ENCODE assay signal across 27 cellular contexts in genomic region chr11:134761361-134761760, GRCh38.
DNase-seq lines count a peak whose midpoint lies in the region; ATAC-seq, FAIRE-seq and TF ChIP-seq lines count a peak whose summit lies in the region.
"Had no signal": no experiment of that assay in that cellular context is flagged by ENCODE, and none has a peak within 500 bp of the region (broad histone marks: within the 10 kb centered on the region; RNA-seq: fewer than 3 reads in every experiment).

No MANE protein-coding gene starts in this region.

- ATAC-seq in lung (ENCODE audit: insufficient read depth, low FRiP score) = no peak
- no peak for ATAC-seq in GM19395 (IDR thresholded peaks at IDR 0.05; ENCODE audit: unreplicated experiment)
- no peak for ATAC-seq in HG02571 (IDR thresholded peaks at IDR 0.05; ENCODE audit: unreplicated experiment)

- intact Hi-C loops in activated T-helper 2 cell treated with anti-CD3 and anti-CD28 coated beads, Interferon-gamma antibody, Interleukin-2, Interleukin-4, amounts not matched to agents 10 μg/mL and 5 μg/mL and 100 μg/mL, durations not matched to agents 14 hours and 24 hours and 36 hours (cut with micrococcal nuclease) = no loop called here

- H3K27me3 ChIP-seq in lung (ENCODE audit: control insufficient read depth, insufficient read depth) = no peaks in the 10 kb centered on the region

- no peak for TF ChIP-seq POLR2A in H54 (IDR thresholded peaks at IDR 0.05; ENCODE audit: low read depth, low read length)

- no peaks in the 10 kb centered on the region for H3K36me3 ChIP-seq in lung (ENCODE audit: control insufficient read depth in 2 of 2, insufficient read depth in 2 of 2, low read length in 2 of 2)
- H3K36me3 ChIP-seq: HAP-1, heart right ventricle, prostate gland had no signal

- 81 to 84% methylated on average over 12 of the region's 12 CpGs for WGBS in lung, 2 donors

- peak; percentile 26 for DNase-seq in DMS 273 (lab: John Stamatoyannopoulos, UW; ENCODE audit: unreplicated experiment)
- DNase-seq in DMS 273 treated with DMSO at 0.1 percent for 48 hours (lab: John Stamatoyannopoulos, UW) = no peak
- DNase-seq in GM10248 (ENCODE audit: extremely low spot score) = peak; percentile 2
- DNase-seq in activated T-helper 2 cell treated with anti-CD3 and anti-CD28 coated beads, Interferon-gamma antibody, Interleukin-2, Interleukin-4, amounts not matched to agents 10 μg/mL and 5 μg/mL and 100 μg/mL, durations not matched to agents 14 hours and 24 hours and 36 hours (ENCODE audit: low spot score) = no peak
- peak; percentile 19 for DNase-seq in lung (ENCODE audit: low spot score)
- DNase-seq in H54 (ENCODE audit: insufficient read length, low spot score) = no peak
- DNase-seq: activated CD4-positive, CD25-positive, alpha-beta regulatory T cell treated with anti-CD3 and anti-CD28 coated beads, Interleukin-2, amount 50 U/mL, for 72 hours; activated naive CD4-positive, alpha-beta T cell treated with anti-CD3 and anti-CD28 coated beads for 36 hours; activated T-cell treated with anti-CD3 and anti-CD28 coated beads, Interleukin-2, amount 50 U/mL, for 4 hours; amygdala; effector CD8-positive, alpha-beta T cell; foreskin fibroblast; heart right ventricle; NCI-H1092 treated with DMSO at 0.1 percent for 48 hours; NCI-H187 treated with DMSO at 0.1 percent for 48 hours; NCI-H69; stimulated activated naive CD4-positive, alpha-beta T cell treated with Interleukin-2 at 50 U/mL for 16 hours had no signal

- no peak overlapping the region for H3K27ac Mint-ChIP-seq in activated T-helper 2 cell treated with anti-CD3 and anti-CD28 coated beads, Interferon-gamma antibody, Interleukin-2, Interleukin-4, amounts not matched to agents 10 μg/mL and 5 μg/mL and 100 μg/mL, durations not matched to agents 14 hours and 24 hours and 36 hours
- H3K27ac Mint-ChIP-seq: activated naive CD4-positive, alpha-beta T cell treated with anti-CD3 and anti-CD28 coated beads for 36 hours; IgD-negative memory B cell; memory B cell; T-helper 1 cell treated with Interleukin-12 subunit alpha and Interleukin-12 subunit beta and Interleukin-4 antibody, amounts not matched to agents 30 μg/mL and 1 μg/mL, for 36 hours had no signal

- no peaks in the 10 kb centered on the region for H3K27me3 Mint-ChIP-seq in activated T-helper 2 cell treated with anti-CD3 and anti-CD28 coated beads, Interferon-gamma antibody, Interleukin-2, Interleukin-4, amounts not matched to agents 10 μg/mL and 5 μg/mL and 100 μg/mL, durations not matched to agents 14 hours and 24 hours and 36 hours (ENCODE audit: low read depth)

- H3K27ac ChIP-seq in lung (ENCODE audit: low read depth in 1 of 2, low read length in 1 of 2) = no peak overlapping the region
- H3K27ac ChIP-seq: C4-2B, heart right ventricle, prostate gland, RWPE1, SK-N-MC had no signal

- H3K9me3 ChIP-seq in lung (ENCODE audit: control insufficient read depth in 2 of 2, insufficient read depth in 1 of 2, low read length in 1 of 2) = peaks cover 0 to 8% of the 10 kb centered on the region in 2 donors
- H3K9me3 ChIP-seq: HAP-1, heart right ventricle, prostate gland had no signal

- no peaks in the 10 kb centered on the region for H3K36me3 Mint-ChIP-seq in activated T-helper 2 cell treated with anti-CD3 and anti-CD28 coated beads, Interferon-gamma antibody, Interleukin-2, Interleukin-4, amounts not matched to agents 10 μg/mL and 5 μg/mL and 100 μg/mL, durations not matched to agents 14 hours and 24 hours and 36 hours (ENCODE audit: low read depth)

- no peaks in the 10 kb centered on the region for H3K4me1 ChIP-seq in lung (ENCODE audit: control insufficient read depth in 2 of 2, insufficient read depth in 2 of 2, low read length in 2 of 2)
- H3K4me1 ChIP-seq: HAP-1, heart right ventricle, prostate gland had no signal

- TF ChIP-seq CTCF in GM10248 (IDR thresholded peaks at IDR 0.05; ENCODE audit: control extremely low read depth, extremely low read depth, low read depth, missing control alignments) (no peak), lung (IDR thresholded peaks at IDR 0.05; ENCODE audit: control extremely low read depth, extremely low read depth) (no peak)

- no peaks in the 10 kb centered on the region for H3K9me3 Mint-ChIP-seq in activated T-helper 2 cell treated with anti-CD3 and anti-CD28 coated beads, Interferon-gamma antibody, Interleukin-2, Interleukin-4, amounts not matched to agents 10 μg/mL and 5 μg/mL and 100 μg/mL, durations not matched to agents 14 hours and 24 hours and 36 hours
- H3K9me3 Mint-ChIP-seq: activated T-cell treated with anti-CD3 and anti-CD28 coated beads, Interleukin-2, amount 50 U/mL, for 4 hours; memory B cell; T-helper 1 cell treated with Interleukin-12 subunit alpha and Interleukin-12 subunit beta and Interleukin-4 antibody, amounts not matched to agents 30 μg/mL and 1 μg/mL, for 36 hours had no signal

- POLR2A ChIA-PET in GM10248 (lab: Yijun Ruan, JAX) = no interaction called here

- no peak overlapping the region for H3K4me3 ChIP-seq in lung
- H3K4me3 ChIP-seq: HAP-1, SK-N-MC had no signal

- H3K4me3 Mint-ChIP-seq in activated T-helper 2 cell treated with anti-CD3 and anti-CD28 coated beads, Interferon-gamma antibody, Interleukin-2, Interleukin-4, amounts not matched to agents 10 μg/mL and 5 μg/mL and 100 μg/mL, durations not matched to agents 14 hours and 24 hours and 36 hours (ENCODE audit: low read depth) = peak overlapping the region; percentile 21
- H3K4me3 Mint-ChIP-seq: activated naive CD4-positive, alpha-beta T cell treated with anti-CD3 and anti-CD28 coated beads for 36 hours; activated T-cell treated with anti-CD3 and anti-CD28 coated beads, Interleukin-2, amount 50 U/mL, for 4 hours; IgD-negative memory B cell; memory B cell; T-helper 1 cell treated with Interleukin-12 subunit alpha and Interleukin-12 subunit beta and Interleukin-4 antibody, amounts not matched to agents 30 μg/mL and 1 μg/mL, for 36 hours had no signal

- no peak for FAIRE-seq in H54 (lab: Jason Lieb, UNC)

- no peaks in the 10 kb centered on the region for H3K4me1 Mint-ChIP-seq in activated T-helper 2 cell treated with anti-CD3 and anti-CD28 coated beads, Interferon-gamma antibody, Interleukin-2, Interleukin-4, amounts not matched to agents 10 μg/mL and 5 μg/mL and 100 μg/mL, durations not matched to agents 14 hours and 24 hours and 36 hours (ENCODE audit: low read depth)
- H3K4me1 Mint-ChIP-seq: IgD-negative memory B cell, memory B cell had no signal

- CTCF ChIA-PET in GM10248 (lab: Yijun Ruan, JAX) = no interaction called here

Comparison
In these comparisons a context has a peak if more than half of its experiments do, and no peak if none do; other contexts are left out.
1. DNase-seq: peak in DMS 273 (single experiment), GM10248 (single experiment) and lung (single experiment); none in DMS 273 treated with DMSO at 0.1 percent for 48 hours (single experiment), activated T-helper 2 cell treated with anti-CD3 and anti-CD28 coated beads, Interferon-gamma antibody, Interleukin-2, Interleukin-4, amounts not matched to agents 10 μg/mL and 5 μg/mL and 100 μg/mL, durations not matched to agents 14 hours and 24 hours and 36 hours (single experiment) and H54 (single experiment).